Comparison of ENCODE assay signal across 1 cellular context in genomic region chr3:184845819-184846218, GRCh38.
TF ChIP-seq lines count a peak whose summit lies in the region.

No MANE protein-coding gene starts in this region.

TF ChIP-seq in GM12878, 131 proteins besides CTCF, POLR2A, EP300 and RAD21:
- TF ChIP-seq ZBTB40 (IDR thresholded peaks at IDR 0.05; ENCODE audit: borderline replicate concordance) (no peak), GABPA (IDR thresholded peaks at IDR 0.05; ENCODE audit: low read depth) (no peak), ZNF217 (IDR thresholded peaks at IDR 0.05) (no peak), ZZZ3 (IDR thresholded peaks at IDR 0.05; ENCODE audit: control insufficient read depth, insufficient read length, low read depth) (no peak), PAX5 (IDR thresholded peaks at IDR 0.05; ENCODE audit: borderline replicate concordance, low read depth, low read length) (no peak), NFIC (IDR thresholded peaks at IDR 0.05; ENCODE audit: low read depth, low read length) (no peak), KAT2A (conservative IDR thresholded peaks at IDR 0.05; ENCODE audit: control insufficient read depth, low read depth, low read length) (no peak), MTA2 (IDR thresholded peaks at IDR 0.05; ENCODE audit: low read depth) (no peak), EED (IDR thresholded peaks at IDR 0.05; ENCODE audit: low read depth) (no peak), FOXK2 (IDR thresholded peaks at IDR 0.05) (no peak), RBBP5 (conservative IDR thresholded peaks at IDR 0.05) (no peak), ZNF687 (IDR thresholded peaks at IDR 0.05) (no peak), KDM1A (IDR thresholded peaks at IDR 0.05; ENCODE audit: borderline replicate concordance) (no peak), MXI1 (IDR thresholded peaks at IDR 0.05; ENCODE audit: low read depth, low read length) (no peak), ETV6 (conservative IDR thresholded peaks at IDR 0.05 in 1 of 2, IDR thresholded peaks at IDR 0.05 in 1 of 2; ENCODE audit: borderline replicate concordance in 1 of 2, low read depth in 1 of 2) (no peak)
- TF ChIP-seq, protein P1, sequence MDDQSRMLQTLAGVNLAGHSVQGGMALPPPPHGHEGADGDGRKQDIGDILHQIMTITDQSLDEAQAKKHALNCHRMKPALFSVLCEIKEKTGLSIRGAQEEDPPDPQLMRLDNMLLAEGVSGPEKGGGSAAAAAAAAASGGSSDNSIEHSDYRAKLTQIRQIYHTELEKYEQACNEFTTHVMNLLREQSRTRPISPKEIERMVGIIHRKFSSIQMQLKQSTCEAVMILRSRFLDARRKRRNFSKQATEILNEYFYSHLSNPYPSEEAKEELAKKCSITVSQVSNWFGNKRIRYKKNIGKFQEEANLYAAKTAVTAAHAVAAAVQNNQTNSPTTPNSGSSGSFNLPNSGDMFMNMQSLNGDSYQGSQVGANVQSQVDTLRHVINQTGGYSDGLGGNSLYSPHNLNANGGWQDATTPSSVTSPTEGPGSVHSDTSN (IDR thresholded peaks at IDR 0.05; ENCODE audit: insufficient replicate concordance, low read depth, low read length): no peak
- TF ChIP-seq, protein P2, sequence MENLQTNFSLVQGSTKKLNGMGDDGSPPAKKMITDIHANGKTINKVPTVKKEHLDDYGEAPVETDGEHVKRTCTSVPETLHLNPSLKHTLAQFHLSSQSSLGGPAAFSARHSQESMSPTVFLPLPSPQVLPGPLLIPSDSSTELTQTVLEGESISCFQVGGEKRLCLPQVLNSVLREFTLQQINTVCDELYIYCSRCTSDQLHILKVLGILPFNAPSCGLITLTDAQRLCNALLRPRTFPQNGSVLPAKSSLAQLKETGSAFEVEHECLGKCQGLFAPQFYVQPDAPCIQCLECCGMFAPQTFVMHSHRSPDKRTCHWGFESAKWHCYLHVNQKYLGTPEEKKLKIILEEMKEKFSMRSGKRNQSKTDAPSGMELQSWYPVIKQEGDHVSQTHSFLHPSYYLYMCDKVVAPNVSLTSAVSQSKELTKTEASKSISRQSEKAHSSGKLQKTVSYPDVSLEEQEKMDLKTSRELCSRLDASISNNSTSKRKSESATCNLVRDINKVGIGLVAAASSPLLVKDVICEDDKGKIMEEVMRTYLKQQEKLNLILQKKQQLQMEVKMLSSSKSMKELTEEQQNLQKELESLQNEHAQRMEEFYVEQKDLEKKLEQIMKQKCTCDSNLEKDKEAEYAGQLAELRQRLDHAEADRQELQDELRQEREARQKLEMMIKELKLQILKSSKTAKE (IDR thresholded peaks at IDR 0.05; ENCODE audit: low read depth, poor library complexity, severe bottlenecking): no peak
- TF ChIP-seq, protein P3, sequence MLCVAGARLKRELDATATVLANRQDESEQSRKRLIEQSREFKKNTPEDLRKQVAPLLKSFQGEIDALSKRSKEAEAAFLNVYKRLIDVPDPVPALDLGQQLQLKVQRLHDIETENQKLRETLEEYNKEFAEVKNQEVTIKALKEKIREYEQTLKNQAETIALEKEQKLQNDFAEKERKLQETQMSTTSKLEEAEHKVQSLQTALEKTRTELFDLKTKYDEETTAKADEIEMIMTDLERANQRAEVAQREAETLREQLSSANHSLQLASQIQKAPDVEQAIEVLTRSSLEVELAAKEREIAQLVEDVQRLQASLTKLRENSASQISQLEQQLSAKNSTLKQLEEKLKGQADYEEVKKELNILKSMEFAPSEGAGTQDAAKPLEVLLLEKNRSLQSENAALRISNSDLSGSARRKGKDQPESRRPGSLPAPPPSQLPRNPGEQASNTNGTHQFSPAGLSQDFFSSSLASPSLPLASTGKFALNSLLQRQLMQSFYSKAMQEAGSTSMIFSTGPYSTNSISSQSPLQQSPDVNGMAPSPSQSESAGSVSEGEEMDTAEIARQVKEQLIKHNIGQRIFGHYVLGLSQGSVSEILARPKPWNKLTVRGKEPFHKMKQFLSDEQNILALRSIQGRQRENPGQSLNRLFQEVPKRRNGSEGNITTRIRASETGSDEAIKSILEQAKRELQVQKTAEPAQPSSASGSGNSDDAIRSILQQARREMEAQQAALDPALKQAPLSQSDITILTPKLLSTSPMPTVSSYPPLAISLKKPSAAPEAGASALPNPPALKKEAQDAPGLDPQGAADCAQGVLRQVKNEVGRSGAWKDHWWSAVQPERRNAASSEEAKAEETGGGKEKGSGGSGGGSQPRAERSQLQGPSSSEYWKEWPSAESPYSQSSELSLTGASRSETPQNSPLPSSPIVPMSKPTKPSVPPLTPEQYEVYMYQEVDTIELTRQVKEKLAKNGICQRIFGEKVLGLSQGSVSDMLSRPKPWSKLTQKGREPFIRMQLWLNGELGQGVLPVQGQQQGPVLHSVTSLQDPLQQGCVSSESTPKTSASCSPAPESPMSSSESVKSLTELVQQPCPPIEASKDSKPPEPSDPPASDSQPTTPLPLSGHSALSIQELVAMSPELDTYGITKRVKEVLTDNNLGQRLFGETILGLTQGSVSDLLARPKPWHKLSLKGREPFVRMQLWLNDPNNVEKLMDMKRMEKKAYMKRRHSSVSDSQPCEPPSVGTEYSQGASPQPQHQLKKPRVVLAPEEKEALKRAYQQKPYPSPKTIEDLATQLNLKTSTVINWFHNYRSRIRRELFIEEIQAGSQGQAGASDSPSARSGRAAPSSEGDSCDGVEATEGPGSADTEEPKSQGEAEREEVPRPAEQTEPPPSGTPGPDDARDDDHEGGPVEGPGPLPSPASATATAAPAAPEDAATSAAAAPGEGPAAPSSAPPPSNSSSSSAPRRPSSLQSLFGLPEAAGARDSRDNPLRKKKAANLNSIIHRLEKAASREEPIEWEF (IDR thresholded peaks at IDR 0.05; ENCODE audit: insufficient replicate concordance, low read depth, low read length): no peak
